ENCODE assay signal across 27 cellular contexts in the genomic region with DNA sequence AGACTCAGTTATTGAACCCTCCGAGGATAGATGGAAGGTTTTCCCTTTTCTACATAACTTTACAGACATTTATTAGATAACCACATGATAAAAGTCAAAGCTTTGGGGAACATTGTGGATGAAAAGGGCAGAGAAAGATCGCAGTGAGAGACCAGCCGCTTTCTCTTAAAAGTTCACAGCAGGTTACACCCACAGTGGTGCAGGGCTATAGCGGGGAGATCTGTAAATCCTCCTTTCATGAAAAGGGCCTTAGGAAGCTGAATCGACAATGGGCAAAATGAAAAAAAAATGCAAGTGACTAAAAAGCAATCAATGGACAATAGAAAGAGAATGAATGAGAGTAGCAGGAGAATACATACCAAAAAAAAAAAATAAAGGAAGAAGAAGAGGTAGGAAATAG.
"Had no signal": no experiment of that assay in that cellular context is flagged by ENCODE, and none has a peak within 500 bp of the region (broad histone marks: within the 10 kb centered on the region; RNA-seq: fewer than 3 reads in every experiment).

No MANE protein-coding gene starts in this region.

- H3K9me3 Mint-ChIP-seq: central memory CD8-positive, alpha-beta T cell had no signal

- H3K4me3 Mint-ChIP-seq: activated CD4-positive, alpha-beta T cell treated with anti-CD3 and anti-CD28 coated beads, Interleukin-2, amount 10 ng/mL, durations not matched to agents 24 days and 14 days; activated CD8-positive, alpha-beta T cell treated with anti-CD3 and anti-CD28 coated beads for 36 hours; activated naive CD8-positive, alpha-beta T cell treated with anti-CD3 and anti-CD28 coated beads for 36 hours; activated T-cell treated with anti-CD3 and anti-CD28 coated beads, Interleukin-2, amount 50 U/mL, for 72 hours; activated T-helper 17 cell treated with anti-CD3 and anti-CD28 coated beads, Interleukin-2, amount 50 U/mL, for 72 hours; central memory CD8-positive, alpha-beta T cell had no signal

- DNase-seq: activated CD4-positive, alpha-beta T cell treated with anti-CD3 and anti-CD28 coated beads, Interleukin-2, amount 10 ng/mL, durations not matched to agents 24 days and 14 days; activated CD4-positive, alpha-beta T cell treated with anti-CD3 and anti-CD28 coated beads, Interleukin-2, amount 50 U/mL, for 4 hours; activated CD8-positive, alpha-beta T cell treated with anti-CD3 and anti-CD28 coated beads for 36 hours; activated effector memory CD4-positive, alpha-beta T cell treated with anti-CD3 and anti-CD28 coated beads, Interleukin-2, amount 50 U/mL, for 16 hours; activated naive CD4-positive, alpha-beta T cell; activated naive CD4-positive, alpha-beta T cell treated with anti-CD3 and anti-CD28 coated beads, Interleukin-2, amount 50 U/mL, for 16 hours; activated naive CD8-positive, alpha-beta T cell treated with anti-CD3 and anti-CD28 coated beads for 36 hours; activated T-cell treated with anti-CD3 and anti-CD28 coated beads, Interleukin-2, amount 50 U/mL, for 1 hour; activated T-cell treated with anti-CD3 and anti-CD28 coated beads, Interleukin-2, amount 50 U/mL, for 72 hours; amniotic stem cell; aorta; brain microvascular endothelial cell; NCI-H1105; NCI-H1436; NCI-H1694; NCI-H2029; NCI-H345; NCI-H524 treated with DMSO at 0.1 percent for 48 hours; NK-92 treated with Interleukin-12 subunit alpha and Interleukin-12 subunit beta, amount 100 ng/mL, for 24 hours; PC-3; Peyer's patch; RPMI8226; SIG-M5; T1000; WERI-Rb-1 had no signal

- H3K27me3 ChIP-seq: brain microvascular endothelial cell, Peyer's patch had no signal

- ATAC-seq: activated CD8-positive, alpha-beta T cell treated with anti-CD3 and anti-CD28 coated beads for 36 hours; activated T-cell treated with anti-CD3 and anti-CD28 coated beads, Interleukin-2, amount 50 U/mL, for 72 hours; activated T-helper 17 cell treated with anti-CD3 and anti-CD28 coated beads, Interleukin-2, amount 50 U/mL, for 72 hours; PC-3 had no signal

- H3K27ac ChIP-seq: brain microvascular endothelial cell, Peyer's patch, WERI-Rb-1 had no signal

- H3K27me3 Mint-ChIP-seq: activated CD4-positive, alpha-beta T cell treated with anti-CD3 and anti-CD28 coated beads, Interleukin-2, amount 10 ng/mL, durations not matched to agents 24 days and 14 days; central memory CD8-positive, alpha-beta T cell had no signal

- H3K27ac Mint-ChIP-seq: activated CD4-positive, alpha-beta T cell treated with anti-CD3 and anti-CD28 coated beads, Interleukin-2, amount 10 ng/mL, durations not matched to agents 24 days and 14 days; activated CD8-positive, alpha-beta T cell treated with anti-CD3 and anti-CD28 coated beads for 36 hours; activated naive CD8-positive, alpha-beta T cell treated with anti-CD3 and anti-CD28 coated beads for 36 hours; activated T-cell treated with anti-CD3 and anti-CD28 coated beads, Interleukin-2, amount 50 U/mL, for 72 hours; activated T-helper 17 cell treated with anti-CD3 and anti-CD28 coated beads, Interleukin-2, amount 50 U/mL, for 72 hours had no signal

- H3K4me3 ChIP-seq: Peyer's patch had no signal

- H3K4me1 ChIP-seq: Peyer's patch had no signal

- H3K36me3 ChIP-seq: brain microvascular endothelial cell, Peyer's patch, WERI-Rb-1 had no signal

- H3K4me1 Mint-ChIP-seq: activated CD4-positive, alpha-beta T cell treated with anti-CD3 and anti-CD28 coated beads, Interleukin-2, amount 10 ng/mL, durations not matched to agents 24 days and 14 days; activated naive CD8-positive, alpha-beta T cell treated with anti-CD3 and anti-CD28 coated beads for 36 hours; activated T-helper 17 cell treated with anti-CD3 and anti-CD28 coated beads, Interleukin-2, amount 50 U/mL, for 72 hours; central memory CD8-positive, alpha-beta T cell had no signal
